Comparison of ENCODE assay signal across 8 cellular contexts in genomic region chrX:101658661-101659477, GRCh38.
DNase-seq lines count a peak whose midpoint lies in the region; ATAC-seq, FAIRE-seq and TF ChIP-seq lines count a peak whose summit lies in the region.

No MANE protein-coding gene starts in this region.

- ATAC-seq in GM21367 (IDR thresholded peaks at IDR 0.05; ENCODE audit: unreplicated experiment) = peak; percentile 69

- H3K9ac ChIP-seq in MM.1S (ENCODE audit: low read length) = peak overlapping the region; percentile 37; the same call in 1 of the 2 replicates

- H4K20me1 ChIP-seq in MM.1S (ENCODE audit: insufficient read depth, low read length) = no peaks in the 10 kb centered on the region

- FAIRE-seq in islet of Langerhans (lab: Jason Lieb, UNC) = peak; percentile 72

- H3K9me3 ChIP-seq in MM.1S (replicated peaks; ENCODE audit: insufficient read depth, low read length) = no peaks in the 10 kb centered on the region
- no peaks in the 10 kb centered on the region for H3K9me3 ChIP-seq in WERI-Rb-1 (ENCODE audit: severe bottlenecking)

- no peaks in the 10 kb centered on the region for H3F3A ChIP-seq in MM.1S (ENCODE audit: insufficient read depth, low read length)

- H3K27me3 ChIP-seq in MM.1S (replicated peaks; ENCODE audit: insufficient read depth, low read length) (no peaks in the 10 kb centered on the region), WERI-Rb-1 (ENCODE audit: insufficient read depth, low read depth, severe bottlenecking) (peaks cover 35% of the 10 kb centered on the region)

- no peaks in the 10 kb centered on the region for H3K4me1 ChIP-seq in MM.1S (ENCODE audit: low read length)

- H3K9me2 ChIP-seq in MM.1S (replicated peaks; ENCODE audit: insufficient read depth, low read length) = no peaks in the 10 kb centered on the region

- H3K79me2 ChIP-seq in MM.1S (ENCODE audit: low read length) = no peaks in the 10 kb centered on the region

- no peak overlapping the region for H3K27ac ChIP-seq in MM.1S (ENCODE audit: low read length)
- peak overlapping the region; percentile 42 for H3K27ac ChIP-seq in WERI-Rb-1

- H3K4me2 ChIP-seq in MM.1S (ENCODE audit: low read depth, low read length) = peak overlapping the region; percentile 56

- H2AFZ ChIP-seq in MM.1S (ENCODE audit: low read length) = peak overlapping the region; percentile 89

- H3K36me3 ChIP-seq in MM.1S (replicated peaks; ENCODE audit: insufficient read depth, low read length) (no peaks in the 10 kb centered on the region), WERI-Rb-1 (no peaks in the 10 kb centered on the region)

- DNase-seq in AG09309 (ENCODE audit: low read depth) = no peak
- DNase-seq in MM.1S = peak; percentile 39
- peak; percentile 83 for DNase-seq in WERI-Rb-1
- peak; percentile 42 to 54 for DNase-seq in cardiac fibroblast (ENCODE audit: low read depth in 2 of 2)
- peak; percentile 9 for DNase-seq in smooth muscle cell of the brain vasculature (ENCODE audit: low read depth, low spot score)
- DNase-seq in NCI-H1048 (lab: John Stamatoyannopoulos, UW) = no peak

- TF ChIP-seq CTCF in AG09309 (IDR thresholded peaks at IDR 0.05; ENCODE audit: control insufficient read depth, insufficient read depth, low read depth, low read length, missing control alignments) (no peak), MM.1S (IDR thresholded peaks at IDR 0.05; ENCODE audit: low read length) (no peak), WERI-Rb-1 (IDR thresholded peaks at IDR 0.05; ENCODE audit: low read depth, low read length) (no peak), cardiac fibroblast (IDR thresholded peaks at IDR 0.05; ENCODE audit: low read depth, low read length) (no peak)

- H3K4me3 ChIP-seq in AG09309 (ENCODE audit: control insufficient read depth, low read depth, low read length) (peak overlapping the region; percentile 60), MM.1S (ENCODE audit: low read length) (peak overlapping the region; percentile 74), WERI-Rb-1 (ENCODE audit: low read depth, low read length) (peak overlapping the region; percentile 75), cardiac fibroblast (replicated peaks in 1 of 2; ENCODE audit: low read depth in 2 of 2, low read length in 2 of 2) (peak overlapping the region; percentile 63 to 65)

Comparison
In these comparisons a context has a peak if more than half of its experiments do, and no peak if none do; other contexts are left out.
1. DNase-seq: peak in MM.1S (single experiment), WERI-Rb-1 (single experiment), cardiac fibroblast (2 of 2) and smooth muscle cell of the brain vasculature (single experiment); none in AG09309 (single experiment) and NCI-H1048 (single experiment).
2. Peak in every context shown above with its lines, with median percentiles within 50 percentile points of each other: H3K4me3 ChIP-seq.